In genomic region chr1:170375082-170375733, GRCh38 we compare ENCODE assay signal across 1 cellular context.
TF ChIP-seq lines count a peak whose summit lies in the region.

No MANE protein-coding gene starts in this region.

TF ChIP-seq in WTC11, 78 proteins besides CTCF, POLR2A, EP300 and RAD21 (continued from another document):
- TF ChIP-seq PRRX2 (CRISPR knock-in tag; IDR thresholded peaks at IDR 0.05) (no peak), GABPB1 (CRISPR knock-in tag; IDR thresholded peaks at IDR 0.05) (no peak), FOXK1 (CRISPR knock-in tag; IDR thresholded peaks at IDR 0.05) (no peak), EMX1 (CRISPR knock-in tag; IDR thresholded peaks at IDR 0.05) (no peak)
